16 cellular contexts compared by ENCODE assay signal in genomic region chr7:131186816-131187215, GRCh38.
DNase-seq lines count a peak whose midpoint lies in the region; ATAC-seq, FAIRE-seq and TF ChIP-seq lines count a peak whose summit lies in the region.
"Had no signal": no experiment of that assay in that cellular context is flagged by ENCODE, and none has a peak within 500 bp of the region (broad histone marks: within the 10 kb centered on the region; RNA-seq: fewer than 3 reads in every experiment).

No MANE protein-coding gene starts in this region.

- FAIRE-seq in A549 (lab: Jason Lieb, UNC), result no peak
- FAIRE-seq: kidney, TTC549 had no signal

- peak overlapping the region; percentile 52 for H3K4me2 ChIP-seq in A549

- H3K9me3 ChIP-seq in A549, result no peaks in the 10 kb centered on the region
- no peaks in the 10 kb centered on the region for H3K9me3 ChIP-seq in lower lobe of right lung
- H3K9me3 ChIP-seq in mucosa of descending colon, result no peaks in the 10 kb centered on the region
- H3K9me3 ChIP-seq in uterus, result no peaks in the 10 kb centered on the region

- WGBS in A549 (ENCODE audit: missing lambda C conversion rate), result 92% methylated on average over 7 of the region's 7 CpGs

- CTCF ChIA-PET in A549 (lab: Yijun Ruan, JAX), result interaction anchor here (0.6 to 3.2 kb wide), 2 partner anchors 23 to 232 kb away, joined by 3 to 9 read pairs; no protein-coding TSS in a partner anchor

- DNase-seq in A549 (ENCODE audit: low read depth in 1 of 2, low spot score in 1 of 2), result no peak
- no peak for DNase-seq in HFFc6
- peak in 32 of 61 donors; percentile 2 to 90 (median 40) for DNase-seq in caudate nucleus (lab: John Stamatoyannopoulos, UW)
- no peak for DNase-seq in lower lobe of right lung
- no peak for DNase-seq in NCI-H128 (lab: John Stamatoyannopoulos, UW; ENCODE audit: unreplicated experiment)
- DNase-seq in mucosa of descending colon, result no peak
- no peak for DNase-seq in uterus
- DNase-seq: activated CD4-positive, alpha-beta T cell treated with anti-CD3 and anti-CD28 coated beads, Interleukin-2, amount 50 U/mL, for 1 hour; AML-193; Kasumi-1; kidney; NCI-H1436 treated with DMSO at 0.1 percent for 48 hours; NCI-H226 had no signal

- H3K27ac ChIP-seq in A549 (peak overlapping the region; percentile 72 to 90), caudate nucleus (ENCODE audit: low read depth, low read length) (peak overlapping the region; percentile 37), lower lobe of right lung (peak overlapping the region; percentile 47), uterus (no peak overlapping the region)

- no peak for TF ChIP-seq EP300 in A549 (IDR thresholded peaks at IDR 0.05)

- H3K9me3 Mint-ChIP-seq in HFFc6, result peaks cover 13% of the 10 kb centered on the region
- H3K9me3 Mint-ChIP-seq: dendritic cell treated with granulocyte-macrophage colony-stimulating factor and Interleukin-4, amounts not matched to agents 40 ng/mL and 50 ng/mL, for 4 days had no signal

- no peak for TF ChIP-seq CTCF in A549 (IDR thresholded peaks at IDR 0.05)
- no peak for TF ChIP-seq CTCF in HFFc6 (IDR thresholded peaks at IDR 0.05)
- TF ChIP-seq CTCF in lower lobe of right lung (IDR thresholded peaks at IDR 0.05), result no peak
- TF ChIP-seq CTCF in mucosa of descending colon (IDR thresholded peaks at IDR 0.05), result no peak
- no peak for TF ChIP-seq CTCF in uterus (IDR thresholded peaks at IDR 0.05)

- intact Hi-C loops in lower lobe of right lung (cut with DNase I), result no loop called here
- intact Hi-C loops in mucosa of descending colon (cut with DNase I, micrococcal nuclease), result no loop called here
- intact Hi-C loops in uterus (cut with DNase I; ENCODE audit: low total_unique reads), result no loop called here

- H3K36me3 Mint-ChIP-seq in HFFc6 (ENCODE audit: low read depth), result peaks cover 12% of the 10 kb centered on the region

- no peak for TF ChIP-seq RAD21 in A549 (conservative IDR thresholded peaks at IDR 0.05 in 1 of 2, IDR thresholded peaks at IDR 0.05 in 1 of 2)

- H3K27me3 Mint-ChIP-seq in HFFc6 (ENCODE audit: insufficient read depth), result peaks cover 4% of the 10 kb centered on the region; the same call in 1 of the 2 replicates

- TF ChIP-seq POLR2A in A549 (IDR thresholded peaks at IDR 0.05; ENCODE audit: low read length), result no peak
- no peak for TF ChIP-seq POLR2A in uterus (IDR thresholded peaks at IDR 0.05)

- POLR2A ChIA-PET in A549 (lab: Yijun Ruan, JAX), result interaction anchor here (2.6 kb wide), 1 partner anchor 22 kb away, joined by 21 read pairs; no protein-coding TSS in a partner anchor

- ATAC-seq in A549, result no peak
- peak; percentile 67 to 83 for ATAC-seq in lower lobe of right lung
- ATAC-seq in mucosa of descending colon, result no peak
- no peak for ATAC-seq in GM18870 (IDR thresholded peaks at IDR 0.05; ENCODE audit: unreplicated experiment)

- H3K4me3 ChIP-seq in A549 (no peak overlapping the region), lower lobe of right lung (no peak overlapping the region), mucosa of descending colon (no peak overlapping the region), uterus (no peak overlapping the region)

- H3K4me1 Mint-ChIP-seq in HFFc6 (ENCODE audit: low read depth), result peaks cover 70% of the 10 kb centered on the region

- peaks cover 80% of the 10 kb centered on the region for H3K4me1 ChIP-seq in A549
- H3K4me1 ChIP-seq in lower lobe of right lung, result no peaks in the 10 kb centered on the region
- H3K4me1 ChIP-seq in mucosa of descending colon (ENCODE audit: low read depth), result no peaks in the 10 kb centered on the region
- H3K4me1 ChIP-seq in uterus, result peaks cover 0 to 3% of the 10 kb centered on the region in 2 donors

- 0 out of 2 replicates have a peak overlapping the region, but pooled peaks have one; percentile 23 for H3K4me3 Mint-ChIP-seq in HFFc6
- H3K4me3 Mint-ChIP-seq: dendritic cell treated with granulocyte-macrophage colony-stimulating factor and Interleukin-4, amounts not matched to agents 40 ng/mL and 50 ng/mL, for 4 days had no signal

- H3K36me3 ChIP-seq in lower lobe of right lung (no peaks in the 10 kb centered on the region), mucosa of descending colon (ENCODE audit: low read depth) (no peaks in the 10 kb centered on the region), uterus (no peaks in the 10 kb centered on the region)

- H3K27me3 ChIP-seq in lower lobe of right lung (ENCODE audit: low read depth), result no peaks in the 10 kb centered on the region
- no peaks in the 10 kb centered on the region for H3K27me3 ChIP-seq in uterus

- H3K27ac Mint-ChIP-seq in HFFc6, result peak overlapping the region; percentile 75
- H3K27ac Mint-ChIP-seq: dendritic cell treated with granulocyte-macrophage colony-stimulating factor and Interleukin-4, amounts not matched to agents 40 ng/mL and 50 ng/mL, for 4 days had no signal

TF ChIP-seq in A549, 52 proteins besides CTCF, POLR2A, EP300 and RAD21:
- no peak for TF ChIP-seq CHD2 (IDR thresholded peaks at IDR 0.05; ENCODE audit: low read length, partially characterized antibody)

Comparison
In these comparisons a context has a peak if more than half of its experiments do, and no peak if none do; other contexts are left out.
1. ATAC-seq: peak in lower lobe of right lung (2 of 2); none in A549 (0 of 2), mucosa of descending colon (single experiment) and GM18870 (single experiment).
2. DNase-seq: peak in caudate nucleus (32 of 61); none in A549 (0 of 2), HFFc6 (single experiment), lower lobe of right lung (single experiment), NCI-H128 (single experiment), mucosa of descending colon (0 of 3) and uterus (0 of 2).
3. H3K27ac ChIP-seq: peak in A549 (2 of 2), caudate nucleus (single experiment) and lower lobe of right lung (single experiment); none in uterus (0 of 2).